ENCODE assay signal across 13 cellular contexts in the genomic region with DNA sequence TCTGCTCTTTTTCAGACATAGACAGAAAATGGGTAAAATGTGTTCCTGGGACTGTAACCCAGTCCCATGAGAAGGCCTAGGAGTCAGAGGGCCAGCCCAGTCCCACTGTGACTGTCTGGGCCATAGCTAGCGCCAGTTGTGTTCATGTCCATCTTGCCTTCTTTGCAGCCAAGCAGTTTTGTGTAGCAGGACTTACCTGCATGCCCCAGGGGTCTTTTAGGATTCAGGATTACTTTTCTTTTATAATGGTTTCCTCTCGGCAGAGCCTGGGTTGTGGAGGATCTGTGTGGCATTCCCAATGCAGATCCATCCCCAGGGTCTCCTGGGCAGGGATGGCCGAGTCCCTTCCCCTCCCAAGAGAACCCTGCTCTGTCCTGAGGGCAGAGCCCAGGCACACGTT.
"Had no signal": no experiment of that assay in that cellular context is flagged by ENCODE, and none has a peak within 500 bp of the region (broad histone marks: within the 10 kb centered on the region; RNA-seq: fewer than 3 reads in every experiment).

No MANE protein-coding gene starts in this region.

- H3K79me2 ChIP-seq: parathyroid adenoma had no signal

- H3K4me3 ChIP-seq: dorsolateral prefrontal cortex, psoas muscle had no signal

- H3K27ac ChIP-seq: dorsolateral prefrontal cortex, parathyroid adenoma, psoas muscle had no signal

- H3K9me3 Mint-ChIP-seq: naive B cell, nephron had no signal

- ATAC-seq: psoas muscle had no signal

- H3K4me3 Mint-ChIP-seq: naive B cell, nephron had no signal

- H3K9ac ChIP-seq: parathyroid adenoma had no signal

- DNase-seq: cortex of kidney; dorsolateral prefrontal cortex; effector CD8-positive, alpha-beta T cell; foreskin melanocyte; mesendoderm; naive B cell; psoas muscle; small intestine; stimulated activated CD4-positive, alpha-beta T cell treated with anti-CD3 and anti-CD28 coated beads, Interleukin-2, amount 100 ng/mL, for 48 hours; stimulated activated naive CD4-positive, alpha-beta T cell treated with Interleukin-2 at 50 U/mL for 16 hours; trophoblast cell had no signal

- H3K36me3 Mint-ChIP-seq: naive B cell had no signal

- H2AFZ ChIP-seq: parathyroid adenoma had no signal

- H3K4me1 ChIP-seq: parathyroid adenoma had no signal

- H3K9me3 ChIP-seq: psoas muscle had no signal

- H3K27ac Mint-ChIP-seq: nephron had no signal

- H3K27me3 ChIP-seq: dorsolateral prefrontal cortex had no signal
